ENCODE assay signal across 1 cellular context in genomic region chr1:15952317-15953258, GRCh38.
TF ChIP-seq lines count a peak whose summit lies in the region.

No MANE protein-coding gene starts in this region.

TF ChIP-seq in K562, 482 proteins besides CTCF, POLR2A, EP300 and RAD21 (continued from another document and continues in another):
- TF ChIP-seq, protein P1, sequence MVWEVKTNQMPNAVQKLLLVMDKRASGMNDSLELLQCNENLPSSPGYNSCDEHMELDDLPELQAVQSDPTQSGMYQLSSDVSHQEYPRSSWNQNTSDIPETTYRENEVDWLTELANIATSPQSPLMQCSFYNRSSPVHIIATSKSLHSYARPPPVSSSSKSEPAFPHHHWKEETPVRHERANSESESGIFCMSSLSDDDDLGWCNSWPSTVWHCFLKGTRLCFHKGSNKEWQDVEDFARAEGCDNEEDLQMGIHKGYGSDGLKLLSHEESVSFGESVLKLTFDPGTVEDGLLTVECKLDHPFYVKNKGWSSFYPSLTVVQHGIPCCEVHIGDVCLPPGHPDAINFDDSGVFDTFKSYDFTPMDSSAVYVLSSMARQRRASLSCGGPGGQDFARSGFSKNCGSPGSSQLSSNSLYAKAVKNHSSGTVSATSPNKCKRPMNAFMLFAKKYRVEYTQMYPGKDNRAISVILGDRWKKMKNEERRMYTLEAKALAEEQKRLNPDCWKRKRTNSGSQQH (CRISPR knock-in tag; IDR thresholded peaks at IDR 0.05): peak; percentile 55; the same call in 1 of the 2 replicates
- TF ChIP-seq ZFP36 (IDR thresholded peaks at IDR 0.05; ENCODE audit: low read depth, low read length, partially characterized antibody) (peak; percentile 39), GABPB2 (CRISPR knock-in tag; conservative IDR thresholded peaks at IDR 0.05) (no peak), TARDBP (IDR thresholded peaks at IDR 0.05) (peak; percentile 75; the same call in 1 of the 2 replicates), POLR2H (tag; IDR thresholded peaks at IDR 0.05; ENCODE audit: low read depth) (peak; percentile 74; the same call in 1 of the 2 replicates), ELF4 (CRISPR knock-in tag; IDR thresholded peaks at IDR 0.05) (peak; percentile 96), ZNF197 (CRISPR knock-in tag; IDR thresholded peaks at IDR 0.05; ENCODE audit: low read depth) (no peak), ARHGAP35 (IDR thresholded peaks at IDR 0.05; ENCODE audit: partially characterized antibody) (no peak), E2F8 (IDR thresholded peaks at IDR 0.05; ENCODE audit: low read depth, partially characterized antibody) (peak; percentile 62), TEAD1 (CRISPR knock-in tag; IDR thresholded peaks at IDR 0.05) (peak in 1 of 2 experiments; percentile 18; a peak in 1 of 4 replicates), STAT5A (IDR thresholded peaks at IDR 0.05; ENCODE audit: borderline replicate concordance, low read length) (peak; percentile 85), FIP1L1 (IDR thresholded peaks at IDR 0.05; ENCODE audit: low read depth, low read length, poor library complexity, severe bottlenecking) (no peak), ZNF263 (CRISPR knock-in tag; IDR thresholded peaks at IDR 0.05; ENCODE audit: borderline replicate concordance) (peak; percentile 16; the same call in 1 of the 2 replicates), NCOR1 (IDR thresholded peaks at IDR 0.05) (peak; percentile 97), ZNF239 (CRISPR knock-in tag; IDR thresholded peaks at IDR 0.05) (peak; percentile 53), MYC (IDR thresholded peaks at IDR 0.05; ENCODE audit: low read depth, low read length) (peak; percentile 68), MYC (CRISPR knock-in tag; IDR thresholded peaks at IDR 0.05; ENCODE audit: borderline replicate concordance, low read depth) (no peak), E2F3 (CRISPR knock-in tag; IDR thresholded peaks at IDR 0.05) (0 out of 2 replicates have a peak, but pooled peaks have one; percentile 12), RCOR1 (IDR thresholded peaks at IDR 0.05; ENCODE audit: borderline replicate concordance in 1 of 2, low read depth in 2 of 2, low read length in 2 of 2) (peak; percentile 87 to 98), MXI1 (IDR thresholded peaks at IDR 0.05; ENCODE audit: low read depth, low read length) (no peak), DACH1 (IDR thresholded peaks at IDR 0.05; ENCODE audit: partially characterized antibody) (peak; percentile 93), MYBL2 (IDR thresholded peaks at IDR 0.05; ENCODE audit: low read depth) (no peak; the same call in 1 of the 2 replicates), MYBL2 (CRISPR knock-in tag; IDR thresholded peaks at IDR 0.05; ENCODE audit: borderline replicate concordance) (no peak), SLC30A9 (CRISPR knock-in tag; IDR thresholded peaks at IDR 0.05) (no peak), MTA3 (IDR thresholded peaks at IDR 0.05; ENCODE audit: borderline replicate concordance) (peak; percentile 96), MEF2A (IDR thresholded peaks at IDR 0.05; ENCODE audit: control insufficient read depth, low read depth, low read length) (peak; percentile 67; the same call in 1 of the 2 replicates), POLR2B (IDR thresholded peaks at IDR 0.05; ENCODE audit: low read depth, partially characterized antibody) (peak; percentile 80), SETDB1 (IDR thresholded peaks at IDR 0.05; ENCODE audit: low read length) (peak; percentile 29), SRSF3 (IDR thresholded peaks at IDR 0.05; ENCODE audit: insufficient read depth, low read length) (no peak), FOXA3 (CRISPR knock-in tag; conservative IDR thresholded peaks at IDR 0.05 in 1 of 2, IDR thresholded peaks at IDR 0.05 in 1 of 2) (peak in 1 of 2 experiments; percentile 36; a peak in 1 of 4 replicates)
- TF ChIP-seq, protein P2, sequence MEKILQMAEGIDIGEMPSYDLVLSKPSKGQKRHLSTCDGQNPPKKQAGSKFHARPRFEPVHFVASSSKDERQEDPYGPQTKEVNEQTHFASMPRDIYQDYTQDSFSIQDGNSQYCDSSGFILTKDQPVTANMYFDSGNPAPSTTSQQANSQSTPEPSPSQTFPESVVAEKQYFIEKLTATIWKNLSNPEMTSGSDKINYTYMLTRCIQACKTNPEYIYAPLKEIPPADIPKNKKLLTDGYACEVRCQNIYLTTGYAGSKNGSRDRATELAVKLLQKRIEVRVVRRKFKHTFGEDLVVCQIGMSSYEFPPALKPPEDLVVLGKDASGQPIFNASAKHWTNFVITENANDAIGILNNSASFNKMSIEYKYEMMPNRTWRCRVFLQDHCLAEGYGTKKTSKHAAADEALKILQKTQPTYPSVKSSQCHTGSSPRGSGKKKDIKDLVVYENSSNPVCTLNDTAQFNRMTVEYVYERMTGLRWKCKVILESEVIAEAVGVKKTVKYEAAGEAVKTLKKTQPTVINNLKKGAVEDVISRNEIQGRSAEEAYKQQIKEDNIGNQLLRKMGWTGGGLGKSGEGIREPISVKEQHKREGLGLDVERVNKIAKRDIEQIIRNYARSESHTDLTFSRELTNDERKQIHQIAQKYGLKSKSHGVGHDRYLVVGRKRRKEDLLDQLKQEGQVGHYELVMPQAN (IDR thresholded peaks at IDR 0.05; ENCODE audit: borderline replicate concordance): no peak; the same call in 1 of the 2 replicates
- TF ChIP-seq, protein P3, sequence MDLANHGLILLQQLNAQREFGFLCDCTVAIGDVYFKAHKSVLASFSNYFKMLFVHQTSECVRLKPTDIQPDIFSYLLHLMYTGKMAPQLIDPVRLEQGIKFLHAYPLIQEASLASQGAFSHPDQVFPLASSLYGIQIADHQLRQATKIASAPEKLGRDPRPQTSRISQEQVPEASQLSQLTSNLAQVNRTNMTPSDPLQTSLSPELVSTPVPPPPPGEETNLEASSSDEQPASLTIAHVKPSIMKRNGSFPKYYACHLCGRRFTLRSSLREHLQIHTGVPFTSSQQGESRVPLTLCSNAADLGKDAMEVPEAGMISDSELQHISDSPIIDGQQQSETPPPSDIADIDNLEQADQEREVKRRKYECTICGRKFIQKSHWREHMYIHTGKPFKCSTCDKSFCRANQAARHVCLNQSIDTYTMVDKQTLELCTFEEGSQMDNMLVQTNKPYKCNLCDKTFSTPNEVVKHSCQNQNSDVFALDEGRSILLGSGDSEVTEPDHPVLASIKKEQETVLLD (IDR thresholded peaks at IDR 0.05): peak; percentile 93
- TF ChIP-seq, protein P4, sequence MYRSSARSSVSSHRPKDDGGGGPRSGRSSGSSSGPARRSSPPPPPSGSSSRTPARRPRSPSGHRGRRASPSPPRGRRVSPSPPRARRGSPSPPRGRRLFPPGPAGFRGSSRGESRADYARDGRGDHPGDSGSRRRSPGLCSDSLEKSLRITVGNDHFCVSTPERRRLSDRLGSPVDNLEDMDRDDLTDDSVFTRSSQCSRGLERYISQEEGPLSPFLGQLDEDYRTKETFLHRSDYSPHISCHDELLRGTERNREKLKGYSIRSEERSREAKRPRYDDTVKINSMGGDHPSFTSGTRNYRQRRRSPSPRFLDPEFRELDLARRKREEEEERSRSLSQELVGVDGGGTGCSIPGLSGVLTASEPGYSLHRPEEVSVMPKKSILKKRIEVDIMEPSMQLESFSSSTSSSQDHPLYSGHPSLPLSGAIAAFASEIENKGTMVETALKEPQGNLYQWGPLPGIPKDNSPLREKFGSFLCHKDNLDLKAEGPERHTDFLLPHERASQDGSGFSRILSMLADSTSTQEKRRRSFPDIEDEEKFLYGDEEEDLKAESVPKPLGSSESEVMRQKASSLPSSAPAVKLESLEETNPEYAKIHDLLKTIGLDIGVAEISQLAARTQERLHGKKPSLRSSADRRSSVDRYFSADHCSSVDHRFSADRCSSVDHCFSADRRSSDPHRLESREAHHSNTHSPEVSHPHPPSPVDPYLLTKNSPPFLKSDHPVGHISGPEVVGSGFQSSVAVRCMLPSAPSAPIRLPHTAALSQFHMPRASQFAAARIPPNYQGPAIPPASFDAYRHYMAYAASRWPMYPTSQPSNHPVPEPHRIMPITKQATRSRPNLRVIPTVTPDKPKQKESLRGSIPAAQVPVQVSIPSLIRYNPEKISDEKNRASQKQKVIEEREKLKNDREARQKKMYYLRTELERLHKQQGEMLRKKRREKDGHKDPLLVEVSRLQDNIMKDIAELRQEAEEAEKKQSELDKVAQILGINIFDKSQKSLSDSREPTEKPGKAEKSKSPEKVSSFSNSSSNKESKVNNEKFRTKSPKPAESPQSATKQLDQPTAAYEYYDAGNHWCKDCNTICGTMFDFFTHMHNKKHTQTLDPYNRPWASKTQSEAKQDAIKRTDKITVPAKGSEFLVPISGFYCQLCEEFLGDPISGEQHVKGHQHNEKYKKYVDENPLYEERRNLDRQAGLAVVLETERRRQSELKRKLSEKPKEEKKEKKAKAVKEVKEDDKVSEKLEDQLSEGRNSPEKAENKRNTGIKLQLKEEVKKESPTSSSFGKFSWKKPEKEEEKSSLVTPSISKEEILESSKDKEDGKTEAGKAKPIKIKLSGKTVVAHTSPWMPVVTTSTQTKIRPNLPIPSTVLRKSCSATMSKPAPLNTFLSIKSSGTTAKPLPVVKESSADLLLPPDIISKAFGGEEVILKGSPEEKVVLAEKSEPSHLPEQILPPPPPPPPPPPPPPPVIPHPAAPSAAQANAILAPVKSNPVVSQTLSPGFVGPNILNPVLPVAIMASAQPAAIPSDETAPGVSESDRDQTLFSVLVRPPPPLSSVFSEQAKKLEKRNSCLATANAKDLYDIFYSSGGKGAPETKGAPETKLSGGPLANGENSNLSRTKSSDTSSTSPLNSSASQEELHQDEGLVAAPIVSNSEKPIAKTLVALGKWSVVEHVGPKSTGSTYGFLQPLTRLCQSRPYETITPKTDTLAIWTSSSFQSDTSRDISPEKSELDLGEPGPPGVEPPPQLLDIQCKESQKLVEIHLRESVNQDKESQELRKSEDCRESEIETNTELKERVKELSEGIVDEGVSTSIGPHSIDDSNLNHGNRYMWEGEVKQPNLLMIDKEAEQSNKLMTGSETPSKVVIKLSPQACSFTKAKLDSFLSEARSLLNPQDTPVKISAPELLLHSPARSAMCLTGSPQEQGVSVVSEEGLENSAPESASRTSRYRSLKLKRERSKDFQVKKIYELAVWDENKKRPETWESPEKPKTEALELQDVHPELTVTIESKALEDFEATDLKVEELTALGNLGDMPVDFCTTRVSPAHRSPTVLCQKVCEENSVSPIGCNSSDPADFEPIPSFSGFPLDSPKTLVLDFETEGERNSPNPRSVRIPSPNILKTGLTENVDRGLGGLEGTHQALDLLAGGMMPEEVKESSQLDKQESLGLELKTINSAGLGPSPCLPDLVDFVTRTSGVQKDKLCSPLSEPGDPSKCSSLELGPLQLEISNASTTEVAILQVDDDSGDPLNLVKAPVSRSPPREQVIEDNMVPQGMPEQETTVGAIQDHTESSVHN (IDR thresholded peaks at IDR 0.05; ENCODE audit: borderline replicate concordance in 1 of 2, low read depth in 1 of 2): peak in 1 of 2 experiments; percentile 89; a peak in 2 of 4 replicates
- TF ChIP-seq, protein P5, sequence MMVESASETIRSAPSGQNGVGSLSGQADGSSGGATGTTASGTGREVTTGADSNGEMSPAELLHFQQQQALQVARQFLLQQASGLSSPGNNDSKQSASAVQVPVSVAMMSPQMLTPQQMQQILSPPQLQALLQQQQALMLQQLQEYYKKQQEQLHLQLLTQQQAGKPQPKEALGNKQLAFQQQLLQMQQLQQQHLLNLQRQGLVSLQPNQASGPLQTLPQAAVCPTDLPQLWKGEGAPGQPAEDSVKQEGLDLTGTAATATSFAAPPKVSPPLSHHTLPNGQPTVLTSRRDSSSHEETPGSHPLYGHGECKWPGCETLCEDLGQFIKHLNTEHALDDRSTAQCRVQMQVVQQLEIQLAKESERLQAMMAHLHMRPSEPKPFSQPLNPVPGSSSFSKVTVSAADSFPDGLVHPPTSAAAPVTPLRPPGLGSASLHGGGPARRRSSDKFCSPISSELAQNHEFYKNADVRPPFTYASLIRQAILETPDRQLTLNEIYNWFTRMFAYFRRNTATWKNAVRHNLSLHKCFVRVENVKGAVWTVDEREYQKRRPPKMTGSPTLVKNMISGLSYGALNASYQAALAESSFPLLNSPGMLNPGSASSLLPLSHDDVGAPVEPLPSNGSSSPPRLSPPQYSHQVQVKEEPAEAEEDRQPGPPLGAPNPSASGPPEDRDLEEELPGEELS (CRISPR knock-in tag; IDR thresholded peaks at IDR 0.05; ENCODE audit: borderline replicate concordance): no peak
- TF ChIP-seq, protein P6, sequence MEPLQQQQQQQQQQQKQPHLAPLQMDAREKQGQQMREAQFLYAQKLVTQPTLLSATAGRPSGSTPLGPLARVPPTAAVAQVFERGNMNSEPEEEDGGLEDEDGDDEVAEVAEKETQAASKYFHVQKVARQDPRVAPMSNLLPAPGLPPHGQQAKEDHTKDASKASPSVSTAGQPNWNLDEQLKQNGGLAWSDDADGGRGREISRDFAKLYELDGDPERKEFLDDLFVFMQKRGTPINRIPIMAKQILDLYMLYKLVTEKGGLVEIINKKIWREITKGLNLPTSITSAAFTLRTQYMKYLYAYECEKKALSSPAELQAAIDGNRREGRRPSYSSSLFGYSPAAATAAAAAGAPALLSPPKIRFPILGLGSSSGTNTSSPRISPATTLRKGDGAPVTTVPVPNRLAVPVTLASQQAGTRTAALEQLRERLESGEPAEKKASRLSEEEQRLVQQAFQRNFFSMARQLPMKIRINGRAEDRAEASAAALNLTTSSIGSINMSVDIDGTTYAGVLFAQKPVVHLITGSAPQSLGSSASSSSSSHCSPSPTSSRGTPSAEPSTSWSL (CRISPR knock-in tag; IDR thresholded peaks at IDR 0.05; ENCODE audit: borderline replicate concordance): no peak
- TF ChIP-seq, protein P7, sequence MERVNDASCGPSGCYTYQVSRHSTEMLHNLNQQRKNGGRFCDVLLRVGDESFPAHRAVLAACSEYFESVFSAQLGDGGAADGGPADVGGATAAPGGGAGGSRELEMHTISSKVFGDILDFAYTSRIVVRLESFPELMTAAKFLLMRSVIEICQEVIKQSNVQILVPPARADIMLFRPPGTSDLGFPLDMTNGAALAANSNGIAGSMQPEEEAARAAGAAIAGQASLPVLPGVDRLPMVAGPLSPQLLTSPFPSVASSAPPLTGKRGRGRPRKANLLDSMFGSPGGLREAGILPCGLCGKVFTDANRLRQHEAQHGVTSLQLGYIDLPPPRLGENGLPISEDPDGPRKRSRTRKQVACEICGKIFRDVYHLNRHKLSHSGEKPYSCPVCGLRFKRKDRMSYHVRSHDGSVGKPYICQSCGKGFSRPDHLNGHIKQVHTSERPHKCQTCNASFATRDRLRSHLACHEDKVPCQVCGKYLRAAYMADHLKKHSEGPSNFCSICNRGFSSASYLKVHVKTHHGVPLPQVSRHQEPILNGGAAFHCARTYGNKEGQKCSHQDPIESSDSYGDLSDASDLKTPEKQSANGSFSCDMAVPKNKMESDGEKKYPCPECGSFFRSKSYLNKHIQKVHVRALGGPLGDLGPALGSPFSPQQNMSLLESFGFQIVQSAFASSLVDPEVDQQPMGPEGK (CRISPR knock-in tag; IDR thresholded peaks at IDR 0.05; ENCODE audit: borderline replicate concordance): no peak; the same call in 1 of the 2 replicates
